In the genomic region with DNA sequence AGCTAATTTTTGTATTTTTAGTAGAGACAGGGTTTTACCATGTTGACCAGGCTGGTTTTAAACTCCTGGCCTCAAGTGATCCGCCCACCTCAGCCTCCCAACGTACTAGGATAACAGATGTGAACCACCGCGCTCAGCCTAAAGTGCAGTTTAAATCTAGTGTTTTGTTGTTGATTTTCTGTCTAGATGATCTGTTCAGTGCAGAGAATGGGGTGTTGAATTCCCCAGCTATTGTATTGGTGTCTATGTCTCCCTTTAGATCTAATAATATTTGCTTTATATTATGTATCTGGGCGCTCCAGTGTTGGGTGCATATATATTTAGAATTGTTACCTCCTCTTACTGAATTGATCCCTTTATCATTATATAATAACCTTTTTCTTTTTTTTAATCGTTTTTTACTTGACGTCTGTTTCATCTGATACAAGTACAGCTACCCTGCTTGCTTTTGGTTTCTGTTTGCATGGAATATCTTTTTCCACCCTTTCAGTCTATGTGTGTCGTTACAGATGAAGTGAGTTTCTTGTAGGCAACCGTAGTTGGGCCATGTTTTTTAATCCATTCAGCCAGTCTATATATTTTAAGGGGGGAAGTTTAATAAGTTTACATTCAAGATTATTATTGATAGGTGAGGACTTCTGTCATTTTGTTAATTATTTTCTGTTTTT, we compare ENCODE assay signal across 22 cellular contexts. TPM values are rescaled to one million over a fixed set of nuclear protein-coding genes. Genes with fewer than 3 reads are reported as not detected.
DNase-seq lines count a peak whose midpoint lies in the region; ATAC-seq, FAIRE-seq and TF ChIP-seq lines count a peak whose summit lies in the region.
"Had no signal": no experiment of that assay in that cellular context is flagged by ENCODE, and none has a peak within 500 bp of the region (broad histone marks: within the 10 kb centered on the region; RNA-seq: fewer than 3 reads in every experiment).

No MANE protein-coding gene starts in this region.

- H2AFZ ChIP-seq in K562 (ENCODE audit: low read depth, low read length): peak overlapping the region; percentile 55

- peak; percentile 61 for FAIRE-seq in K562 (lab: Jason Lieb, UNC)
- FAIRE-seq in GM19239 (lab: Jason Lieb, UNC): no peak
- FAIRE-seq: endothelial cell of umbilical vein, islet of Langerhans, pancreas had no signal

- no peaks in the 10 kb centered on the region for H3K27me3 Mint-ChIP-seq in activated naive CD4-positive, alpha-beta T cell treated with anti-CD3 and anti-CD28 coated beads, Interleukin-2, amount 50 U/mL, for 24 hours
- H3K27me3 Mint-ChIP-seq in T-cell: no peaks in the 10 kb centered on the region
- H3K27me3 Mint-ChIP-seq: type B pancreatic cell had no signal

- H3K9me3 Mint-ChIP-seq in activated naive CD4-positive, alpha-beta T cell treated with anti-CD3 and anti-CD28 coated beads, Interleukin-2, amount 50 U/mL, for 24 hours: no peaks in the 10 kb centered on the region
- H3K9me3 Mint-ChIP-seq in T-cell: peaks cover 0 to 7% (median 0%) of the 10 kb centered on the region in 3 donors
- no peaks in the 10 kb centered on the region for H3K9me3 Mint-ChIP-seq in stimulated activated effector memory CD8-positive, alpha-beta T cell treated with anti-CD3 and anti-CD28 coated beads, Interleukin-12 subunit alpha, Interleukin-12 subunit beta, amount 100 ng/mL, for 72 hours

- no TSS peak for BruUV-seq in K562 (replicated peaks; lab: Mats Ljungman, UMichigan)

- H3K27ac ChIP-seq in K562 (ENCODE audit: extremely low read depth, low read depth, low read length) (no peak overlapping the region), brain microvascular endothelial cell (no peak overlapping the region)
- H3K27ac ChIP-seq: pancreas, sigmoid colon had no signal

- no peaks in the 10 kb centered on the region for H3K27me3 ChIP-seq in K562 (ENCODE audit: control insufficient read depth in 2 of 2, insufficient read depth in 2 of 2, low read length in 2 of 2)
- H3K27me3 ChIP-seq in brain microvascular endothelial cell (replicated peaks): no peaks in the 10 kb centered on the region
- H3K27me3 ChIP-seq: pancreas, sigmoid colon, stomach had no signal

- intact Hi-C loops in K562 (cut with micrococcal nuclease): no loop called here

- peaks cover 53% of the 10 kb centered on the region for H3K4me1 Mint-ChIP-seq in activated naive CD4-positive, alpha-beta T cell treated with anti-CD3 and anti-CD28 coated beads, Interleukin-2, amount 50 U/mL, for 24 hours
- peaks cover 40 to 71% (median 53%) of the 10 kb centered on the region in 3 donors for H3K4me1 Mint-ChIP-seq in T-cell
- H3K4me1 Mint-ChIP-seq in stimulated activated effector memory CD8-positive, alpha-beta T cell treated with anti-CD3 and anti-CD28 coated beads, Interleukin-12 subunit alpha, Interleukin-12 subunit beta, amount 100 ng/mL, for 72 hours: peaks cover 61% of the 10 kb centered on the region
- H3K4me1 Mint-ChIP-seq: brain had no signal

- peak overlapping the region; percentile 92 for H3K27ac Mint-ChIP-seq in activated naive CD4-positive, alpha-beta T cell treated with anti-CD3 and anti-CD28 coated beads, Interleukin-2, amount 50 U/mL, for 24 hours
- H3K27ac Mint-ChIP-seq in T-cell: peak overlapping the region; percentile 91 to 97
- peak overlapping the region; percentile 92 for H3K27ac Mint-ChIP-seq in stimulated activated effector memory CD8-positive, alpha-beta T cell treated with anti-CD3 and anti-CD28 coated beads, Interleukin-12 subunit alpha, Interleukin-12 subunit beta, amount 100 ng/mL, for 72 hours
- H3K27ac Mint-ChIP-seq: brain, type B pancreatic cell had no signal

- H3K4me3 ChIP-seq in K562 (no peak overlapping the region), brain microvascular endothelial cell (ENCODE audit: low read depth, low read length) (no peak overlapping the region)
- H3K4me3 ChIP-seq: HAP-1, lung, pancreas, sigmoid colon, stomach had no signal

- H3K36me3 ChIP-seq in K562 (ENCODE audit: control insufficient read depth, insufficient read depth, low read length) (no peaks in the 10 kb centered on the region), brain microvascular endothelial cell (replicated peaks) (no peaks in the 10 kb centered on the region)
- H3K36me3 ChIP-seq: HAP-1, pancreas, stomach had no signal

- H3K4me1 ChIP-seq in K562 (replicated peaks in 1 of 2; ENCODE audit: control insufficient read depth in 2 of 2, insufficient read depth in 2 of 2, low read length in 2 of 2): peaks cover 0 to 9% of the 10 kb centered on the region in 2 experiments; a peak in 2 of 5 replicates
- H3K4me1 ChIP-seq: Caco-2, HAP-1 had no signal

- H4K20me1 ChIP-seq in K562 (replicated peaks; ENCODE audit: control insufficient read depth, insufficient read depth, low read length): no peaks in the 10 kb centered on the region

- ATAC-seq in T-cell (replicated peaks in 1 of 4) (peak in 2 of 4 experiments; percentile 47 to 52), K562 (peak; percentile 38), GM21447 (IDR thresholded peaks at IDR 0.05; ENCODE audit: unreplicated experiment) (no peak)
- ATAC-seq in stimulated activated effector memory CD8-positive, alpha-beta T cell treated with anti-CD3 and anti-CD28 coated beads, Interleukin-12 subunit alpha, Interleukin-12 subunit beta, amount 100 ng/mL, for 72 hours: peak; percentile 58

- 39% methylated on average over 9 of the region's 9 CpGs for WGBS in K562 (ENCODE audit: insufficient coverage, low coverage, missing lambda C conversion rate)

- H3K9me1 ChIP-seq in K562 (ENCODE audit: control insufficient read depth, insufficient read depth, low read length): no peaks in the 10 kb centered on the region

- H3K4me3 Mint-ChIP-seq in activated naive CD4-positive, alpha-beta T cell treated with anti-CD3 and anti-CD28 coated beads, Interleukin-2, amount 50 U/mL, for 24 hours: peak overlapping the region; percentile 35
- H3K4me3 Mint-ChIP-seq in T-cell: peak overlapping the region; percentile 34 to 72 (median 49)
- H3K4me3 Mint-ChIP-seq in stimulated activated effector memory CD8-positive, alpha-beta T cell treated with anti-CD3 and anti-CD28 coated beads, Interleukin-12 subunit alpha, Interleukin-12 subunit beta, amount 100 ng/mL, for 72 hours: peak overlapping the region; percentile 61
- H3K4me3 Mint-ChIP-seq: brain, type B pancreatic cell had no signal

- no peak overlapping the region for H3K4me2 ChIP-seq in K562 (ENCODE audit: insufficient read depth, low read length)

- in situ Hi-C loops in K562 (cut with MboI): no loop called here
- in situ Hi-C loops in brain microvascular endothelial cell (cut with HindIII; ENCODE audit: low pct_ligation_motif_present, low sequenced_read_pairs): no loop called here

- no peak overlapping the region for H3K9ac ChIP-seq in K562 (ENCODE audit: insufficient read depth in 1 of 2, low read depth in 2 of 2, low read length in 2 of 2)

- CTCF ChIA-PET in T-cell (lab: Charles Lee) (interaction anchor here (0.6 to 1.4 kb wide), 5 partner anchors 9 to 118 kb away, joined by 3 read pairs; a partner anchor contains a TSS), K562 (lab: Yijun Ruan, JAX; ENCODE audit: low intra/inter-chr PET ratio) (no interaction called here)

- no peak for TF ChIP-seq EP300 in K562 (IDR thresholded peaks at IDR 0.05; ENCODE audit: low read length)

- no peak for DNase-seq in activated naive CD4-positive, alpha-beta T cell treated with anti-CD3 and anti-CD28 coated beads, Interleukin-2, amount 50 U/mL, for 16 hours
- DNase-seq in T-cell (no peak), K562 (ENCODE audit: extremely low read depth in 1 of 4, low spot score in 3 of 4) (no peak), GM19239 (ENCODE audit: insufficient read length, low spot score) (no peak), brain microvascular endothelial cell (no peak)
- DNase-seq in stimulated activated effector memory CD8-positive, alpha-beta T cell treated with anti-CD3 and anti-CD28 coated beads, Interleukin-12 subunit alpha, Interleukin-12 subunit beta, amount 100 ng/mL, for 72 hours (ENCODE audit: low spot score in 2 of 2): no peak
- DNase-seq: activated gamma-delta T cell treated with Interleukin-2 at 50 U/mL for 16 hours; Caco-2; NCI-H146; NCI-H226; pancreas; sigmoid colon; stimulated activated CD4-positive, alpha-beta T cell treated with anti-CD3 and anti-CD28 coated beads, Interleukin-1b, Interleukin-23, amount 100 ng/mL, for 48 hours; stomach had no signal

- no peak for TF ChIP-seq RAD21 in K562 (CRISPR knock-in tag; conservative IDR thresholded peaks at IDR 0.05 in 1 of 2, IDR thresholded peaks at IDR 0.05 in 1 of 2)

- POLR2A ChIA-PET in T-cell (lab: Charles Lee) (interaction anchor here in 1 of 2 donors (0.8 to 1.2 kb wide), 2 partner anchors 9 to 48 kb away, joined by 3 to 4 read pairs; no protein-coding TSS in a partner anchor), K562 (lab: Yijun Ruan, JAX) (interaction anchor here (0.7 to 1.1 kb wide), 3 partner anchors 34 to 100 kb away, joined by 3 read pairs; a partner anchor contains a TSS)

- H3K9me3 ChIP-seq in K562 (replicated peaks; ENCODE audit: control insufficient read depth, insufficient read depth, low read depth, low read length): no peaks in the 10 kb centered on the region
- H3K9me3 ChIP-seq: Caco-2, HAP-1, pancreas, sigmoid colon, stomach had no signal

- TF ChIP-seq POLR2A in K562 (conservative IDR thresholded peaks at IDR 0.05): no peak

- H3K36me3 Mint-ChIP-seq in activated naive CD4-positive, alpha-beta T cell treated with anti-CD3 and anti-CD28 coated beads, Interleukin-2, amount 50 U/mL, for 24 hours: peaks cover 17% of the 10 kb centered on the region
- peaks cover 36% of the 10 kb centered on the region for H3K36me3 Mint-ChIP-seq in T-cell
- peaks cover 81% of the 10 kb centered on the region for H3K36me3 Mint-ChIP-seq in stimulated activated effector memory CD8-positive, alpha-beta T cell treated with anti-CD3 and anti-CD28 coated beads, Interleukin-12 subunit alpha, Interleukin-12 subunit beta, amount 100 ng/mL, for 72 hours

- no peaks in the 10 kb centered on the region; the same call in 2 of the 3 replicates for H3K79me2 ChIP-seq in K562 (ENCODE audit: control insufficient read depth, insufficient read depth, low read length)

- TF ChIP-seq CTCF in K562 (IDR thresholded peaks at IDR 0.05 in 2 of 3, conservative IDR thresholded peaks at IDR 0.05 in 1 of 3; ENCODE audit: insufficient read depth in 2 of 3, low read depth in 1 of 3, low read length in 3 of 3): no peak
- TF ChIP-seq CTCF in brain microvascular endothelial cell (IDR thresholded peaks at IDR 0.05; ENCODE audit: low read depth, low read length, missing control alignments): no peak

RNA-seq across cellular contexts. Expression of a gene that starts 34.3 kb away (rescaled TPM):
- 10 to 100 TPM; 14.3 to 29.4 (median 17.3) TPM for total RNA-seq in T-cell
- 19.3 and 29.1 TPM in 2 replicates for total RNA-seq in K562 (2011; cell fraction: chromatin; rRNA removed; ENCODE audit: low replicate concordance)
- 22.4 and 22.5 TPM in 2 replicates for total RNA-seq in K562 (2011; cell fraction: nucleolus; rRNA removed)
- total RNA-seq in K562 (2011; cell fraction: nucleoplasm; rRNA removed): 13.8 and 21.6 TPM in 2 replicates
- 21.8 and 27.9 TPM in 2 replicates for total RNA-seq in K562 (2014; rRNA removed)
- 26.3 and 27.3 TPM in 2 replicates for total RNA-seq in K562 (2014; rRNA removed; fragmentation: Illumina TruSeq; extraction: Trizol)
- total RNA-seq in K562 (2015; rRNA removed; fragmentation: Illumina TruSeq; extraction: Trizol): 22.1 and 23.9 TPM in 2 replicates
- 21.8 and 22.7 TPM in 2 replicates for total RNA-seq in K562 (2021)
- 36.8 and 43.6 TPM in 2 replicates for polyA plus RNA-seq in K562 (2011; rRNA removed)
- polyA plus RNA-seq in K562 (2011; cell fraction: cytosol; rRNA removed): 23.9 and 46.7 TPM in 2 replicates
- 10.8 and 14.1 TPM in 2 replicates for polyA plus RNA-seq in K562 (2011; cell fraction: nucleus; rRNA removed)
- polyA plus RNA-seq in K562 (2012): 14.1 and 59.1 TPM in 2 replicates
- polyA plus RNA-seq in K562 (2014; fragmentation: Illumina TruSeq; extraction: Trizol): 32.7 and 33.4 TPM in 2 replicates
- polyA plus RNA-seq in K562 (2014; fragmentation: Nextera tagmentation; extraction: Ambion mirVana): 10 to 100 TPM; 38.0 to 51.7 TPM
- polyA plus RNA-seq in K562 (2014; rRNA removed): 23.3 and 24.3 TPM in 2 replicates
- 38.4 and 42.7 TPM in 2 replicates for polyA minus RNA-seq in K562 (2011; rRNA and poly(A)+ RNA removed)
- 21.8 and 25.5 TPM in 2 replicates for polyA minus RNA-seq in K562 (2011; cell fraction: cytosol; rRNA and poly(A)+ RNA removed)
- 20.1 and 28.8 TPM in 2 replicates for polyA minus RNA-seq in K562 (2011; cell fraction: nucleus; rRNA and poly(A)+ RNA removed)

RNA-seq across cellular contexts. Expression of a gene that starts 50.9 kb away (rescaled TPM):
- total RNA-seq in T-cell (100 to 1,000 TPM; 252 to 649 (median 265) TPM), K562 (2014; rRNA removed) (219 and 241 TPM in 2 replicates), K562 (2014; rRNA removed; fragmentation: Illumina TruSeq; extraction: Trizol) (336 and 371 TPM in 2 replicates), K562 (2015; rRNA removed; fragmentation: Illumina TruSeq; extraction: Trizol) (393 and 420 TPM in 2 replicates), K562 (2021) (293 and 315 TPM in 2 replicates)
- 208 and 463 TPM in 2 replicates for total RNA-seq in K562 (2011; cell fraction: chromatin; rRNA removed; ENCODE audit: low replicate concordance)
- 149 and 153 TPM in 2 replicates for total RNA-seq in K562 (2011; cell fraction: nucleolus; rRNA removed)
- 214 TPM in 2 replicates for total RNA-seq in K562 (2011; cell fraction: nucleoplasm; rRNA removed)
- polyA plus RNA-seq in K562 (2011; rRNA removed) (519 and 726 TPM in 2 replicates), K562 (2014; fragmentation: Illumina TruSeq; extraction: Trizol) (316 and 323 TPM in 2 replicates), K562 (2014; fragmentation: Nextera tagmentation; extraction: Ambion mirVana) (100 to 1,000 TPM; 696 to 706 TPM), K562 (2014; rRNA removed) (375 and 380 TPM in 2 replicates)
- polyA plus RNA-seq in K562 (2011; cell fraction: cytosol; rRNA removed): 154 and 268 TPM in 2 replicates
- 495 and 660 TPM in 2 replicates for polyA plus RNA-seq in K562 (2011; cell fraction: nucleus; rRNA removed)
- 248 and 386 TPM in 2 replicates for polyA plus RNA-seq in K562 (2012)
- 547 and 760 TPM in 2 replicates for polyA minus RNA-seq in K562 (2011; rRNA and poly(A)+ RNA removed)
- polyA minus RNA-seq in K562 (2011; cell fraction: cytosol; rRNA and poly(A)+ RNA removed): 130 and 176 TPM in 2 replicates
- 174 and 299 TPM in 2 replicates for polyA minus RNA-seq in K562 (2011; cell fraction: nucleus; rRNA and poly(A)+ RNA removed)
